1 cellular context compared by ENCODE assay signal in genomic region chr20:41006126-41006935, GRCh38.
A peak's percentile ranks its signal among the peaks of the same experiment; 100 is the strongest.
TF ChIP-seq lines count a peak whose summit lies in the region.

No MANE protein-coding gene starts in this region.

TF ChIP-seq in HEK293, 187 proteins besides CTCF, POLR2A, EP300 and RAD21 (continued from another document):
- TF ChIP-seq ZNF704 (tag by site-specific recombination; IDR thresholded peaks at IDR 0.05) (no peak), SETDB1 (IDR thresholded peaks at IDR 0.05; ENCODE audit: insufficient read length, low read length) (peak; percentile 86), ZNF292 (tag by site-specific recombination; IDR thresholded peaks at IDR 0.05; ENCODE audit: borderline replicate concordance, low read depth) (no peak), ZNF274 (IDR thresholded peaks at IDR 0.05; ENCODE audit: low read length) (no peak), ZNF274 (tag by site-specific recombination; IDR thresholded peaks at IDR 0.05; ENCODE audit: borderline replicate concordance) (no peak), GLI4 (tag by site-specific recombination; IDR thresholded peaks at IDR 0.05) (no peak), PBX3 (CRISPR knock-in tag; IDR thresholded peaks at IDR 0.05) (no peak), ZNF791 (tag by site-specific recombination; IDR thresholded peaks at IDR 0.05) (no peak), ZNF561 (tag by site-specific recombination; IDR thresholded peaks at IDR 0.05; ENCODE audit: borderline replicate concordance) (no peak), ZNF248 (tag by site-specific recombination; IDR thresholded peaks at IDR 0.05) (no peak), ZNF530 (tag by site-specific recombination; IDR thresholded peaks at IDR 0.05; ENCODE audit: low read depth) (no peak), TRIM28 (IDR thresholded peaks at IDR 0.05; ENCODE audit: borderline replicate concordance, low read length) (peak; percentile 13; the same call in 1 of the 2 replicates), ZNF398 (tag by site-specific recombination; IDR thresholded peaks at IDR 0.05) (no peak)
- TF ChIP-seq, protein P1, sequence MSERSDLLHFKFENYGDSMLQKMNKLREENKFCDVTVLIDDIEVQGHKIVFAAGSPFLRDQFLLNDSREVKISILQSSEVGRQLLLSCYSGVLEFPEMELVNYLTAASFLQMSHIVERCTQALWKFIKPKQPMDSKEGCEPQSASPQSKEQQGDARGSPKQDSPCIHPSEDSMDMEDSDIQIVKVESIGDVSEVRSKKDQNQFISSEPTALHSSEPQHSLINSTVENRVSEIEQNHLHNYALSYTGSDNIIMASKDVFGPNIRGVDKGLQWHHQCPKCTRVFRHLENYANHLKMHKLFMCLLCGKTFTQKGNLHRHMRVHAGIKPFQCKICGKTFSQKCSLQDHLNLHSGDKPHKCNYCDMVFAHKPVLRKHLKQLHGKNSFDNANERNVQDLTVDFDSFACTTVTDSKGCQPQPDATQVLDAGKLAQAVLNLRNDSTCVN (tag by site-specific recombination; optimal IDR thresholded peaks at IDR 0.05) = no peak
- TF ChIP-seq, protein P2, sequence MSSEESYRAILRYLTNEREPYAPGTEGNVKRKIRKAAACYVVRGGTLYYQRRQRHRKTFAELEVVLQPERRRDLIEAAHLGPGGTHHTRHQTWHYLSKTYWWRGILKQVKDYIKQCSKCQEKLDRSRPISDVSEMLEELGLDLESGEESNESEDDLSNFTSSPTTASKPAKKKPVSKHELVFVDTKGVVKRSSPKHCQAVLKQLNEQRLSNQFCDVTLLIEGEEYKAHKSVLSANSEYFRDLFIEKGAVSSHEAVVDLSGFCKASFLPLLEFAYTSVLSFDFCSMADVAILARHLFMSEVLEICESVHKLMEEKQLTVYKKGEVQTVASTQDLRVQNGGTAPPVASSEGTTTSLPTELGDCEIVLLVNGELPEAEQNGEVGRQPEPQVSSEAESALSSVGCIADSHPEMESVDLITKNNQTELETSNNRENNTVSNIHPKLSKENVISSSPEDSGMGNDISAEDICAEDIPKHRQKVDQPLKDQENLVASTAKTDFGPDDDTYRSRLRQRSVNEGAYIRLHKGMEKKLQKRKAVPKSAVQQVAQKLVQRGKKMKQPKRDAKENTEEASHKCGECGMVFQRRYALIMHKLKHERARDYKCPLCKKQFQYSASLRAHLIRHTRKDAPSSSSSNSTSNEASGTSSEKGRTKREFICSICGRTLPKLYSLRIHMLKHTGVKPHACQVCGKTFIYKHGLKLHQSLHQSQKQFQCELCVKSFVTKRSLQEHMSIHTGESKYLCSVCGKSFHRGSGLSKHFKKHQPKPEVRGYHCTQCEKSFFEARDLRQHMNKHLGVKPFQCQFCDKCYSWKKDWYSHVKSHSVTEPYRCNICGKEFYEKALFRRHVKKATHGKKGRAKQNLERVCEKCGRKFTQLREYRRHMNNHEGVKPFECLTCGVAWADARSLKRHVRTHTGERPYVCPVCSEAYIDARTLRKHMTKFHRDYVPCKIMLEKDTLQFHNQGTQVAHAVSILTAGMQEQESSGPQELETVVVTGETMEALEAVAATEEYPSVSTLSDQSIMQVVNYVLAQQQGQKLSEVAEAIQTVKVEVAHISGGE (tag by site-specific recombination; conservative IDR thresholded peaks at IDR 0.05; ENCODE audit: low read depth) = no peak
- TF ChIP-seq, protein P3, sequence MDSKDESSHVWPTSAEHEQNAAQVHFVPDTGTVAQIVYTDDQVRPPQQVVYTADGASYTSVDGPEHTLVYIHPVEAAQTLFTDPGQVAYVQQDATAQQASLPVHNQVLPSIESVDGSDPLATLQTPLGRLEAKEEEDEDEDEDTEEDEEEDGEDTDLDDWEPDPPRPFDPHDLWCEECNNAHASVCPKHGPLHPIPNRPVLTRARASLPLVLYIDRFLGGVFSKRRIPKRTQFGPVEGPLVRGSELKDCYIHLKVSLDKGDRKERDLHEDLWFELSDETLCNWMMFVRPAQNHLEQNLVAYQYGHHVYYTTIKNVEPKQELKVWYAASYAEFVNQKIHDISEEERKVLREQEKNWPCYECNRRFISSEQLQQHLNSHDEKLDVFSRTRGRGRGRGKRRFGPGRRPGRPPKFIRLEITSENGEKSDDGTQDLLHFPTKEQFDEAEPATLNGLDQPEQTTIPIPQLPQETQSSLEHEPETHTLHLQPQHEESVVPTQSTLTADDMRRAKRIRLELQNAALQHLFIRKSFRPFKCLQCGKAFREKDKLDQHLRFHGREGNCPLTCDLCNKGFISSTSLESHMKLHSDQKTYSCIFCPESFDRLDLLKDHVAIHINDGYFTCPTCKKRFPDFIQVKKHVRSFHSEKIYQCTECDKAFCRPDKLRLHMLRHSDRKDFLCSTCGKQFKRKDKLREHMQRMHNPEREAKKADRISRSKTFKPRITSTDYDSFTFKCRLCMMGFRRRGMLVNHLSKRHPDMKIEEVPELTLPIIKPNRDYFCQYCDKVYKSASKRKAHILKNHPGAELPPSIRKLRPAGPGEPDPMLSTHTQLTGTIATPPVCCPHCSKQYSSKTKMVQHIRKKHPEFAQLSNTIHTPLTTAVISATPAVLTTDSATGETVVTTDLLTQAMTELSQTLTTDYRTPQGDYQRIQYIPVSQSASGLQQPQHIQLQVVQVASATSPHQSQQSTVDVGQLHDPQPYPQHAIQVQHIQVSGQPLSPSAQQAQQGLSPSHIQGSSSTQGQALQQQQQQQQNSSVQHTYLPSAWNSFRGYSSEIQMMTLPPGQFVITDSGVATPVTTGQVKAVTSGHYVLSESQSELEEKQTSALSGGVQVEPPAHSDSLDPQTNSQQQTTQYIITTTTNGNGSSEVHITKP (tag by site-specific recombination; IDR thresholded peaks at IDR 0.05) = no peak
